In the genomic region with DNA sequence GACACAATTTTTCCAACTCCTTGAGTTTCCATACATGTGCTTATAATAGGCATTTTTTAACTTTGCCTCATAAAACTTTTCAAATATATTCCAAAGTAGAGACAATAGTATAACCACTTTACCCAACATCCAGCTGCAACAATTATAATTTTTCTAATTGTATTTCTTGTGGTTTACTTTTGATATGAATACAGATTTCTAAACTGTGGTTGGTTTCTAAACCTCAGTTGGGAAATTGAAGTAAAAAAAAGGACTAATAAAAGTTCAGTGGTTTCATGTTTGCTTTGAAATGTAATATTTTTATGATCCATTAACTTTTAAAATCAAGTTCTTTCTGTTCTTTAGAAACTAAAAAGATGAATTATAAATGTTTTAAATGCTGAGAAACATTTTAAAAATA, we compare ENCODE assay signal across 21 cellular contexts. TPM values are rescaled to one million over a fixed set of nuclear protein-coding genes. Genes with fewer than 3 reads are reported as not detected.
DNase-seq lines count a peak whose midpoint lies in the region; ATAC-seq, FAIRE-seq and TF ChIP-seq lines count a peak whose summit lies in the region.
"Had no signal": no experiment of that assay in that cellular context is flagged by ENCODE, and none has a peak within 500 bp of the region (broad histone marks: within the 10 kb centered on the region; RNA-seq: fewer than 3 reads in every experiment).

No MANE protein-coding gene starts in this region.

- H3K9ac ChIP-seq in kidney (ENCODE audit: low read length in 2 of 2) = no peak overlapping the region
- H3K9ac ChIP-seq: GM23248 had no signal

- H3K4me1 ChIP-seq in kidney (ENCODE audit: control insufficient read depth in 1 of 2, insufficient read depth in 1 of 2, low read depth in 1 of 2, low read length in 2 of 2) (peaks cover 16 to 25% of the 10 kb centered on the region in 2 donors), hepatocyte (ENCODE audit: insufficient read depth) (peaks cover 34% of the 10 kb centered on the region)
- H3K4me1 ChIP-seq: HAP-1 had no signal

- ATAC-seq in GM18498 (IDR thresholded peaks at IDR 0.05; ENCODE audit: unreplicated experiment) (no peak), HG02588 (IDR thresholded peaks at IDR 0.05; ENCODE audit: unreplicated experiment) (no peak)
- ATAC-seq: A549 had no signal

- no peaks in the 10 kb centered on the region for H3K9me2 ChIP-seq in hepatocyte (replicated peaks; ENCODE audit: insufficient read depth)

- H3K27ac ChIP-seq in VCaP (peak overlapping the region; percentile 94; the same call in 1 of the 2 replicates), kidney (ENCODE audit: low read depth in 2 of 2, low read length in 2 of 2) (no peak overlapping the region), hepatocyte (no peak overlapping the region)
- H3K27ac ChIP-seq: 22Rv1, A549, C4-2B, GM23248, HL-60 had no signal

- TF ChIP-seq CTCF in VCaP (conservative IDR thresholded peaks at IDR 0.05) (no peak), kidney (IDR thresholded peaks at IDR 0.05; ENCODE audit: borderline replicate concordance, extremely low read depth, insufficient read depth) (no peak), hepatocyte (IDR thresholded peaks at IDR 0.05; ENCODE audit: poor library complexity) (no peak)

- intact Hi-C loops in kidney (cut with DNase I) = no loop called here

- no peaks in the 10 kb centered on the region for H3K27me3 ChIP-seq in hepatocyte

- H3K4me3 ChIP-seq in kidney (ENCODE audit: low read length in 2 of 2) (no peak overlapping the region), hepatocyte (no peak overlapping the region)
- H3K4me3 ChIP-seq: A549, GM23248, HAP-1 had no signal

- H2AFZ ChIP-seq in hepatocyte = no peak overlapping the region
- H2AFZ ChIP-seq: GM23248 had no signal

- no peaks in the 10 kb centered on the region for H3K36me3 ChIP-seq in kidney (ENCODE audit: control insufficient read depth in 1 of 2, insufficient read depth in 2 of 2, low read length in 2 of 2)
- no peaks in the 10 kb centered on the region for H3K36me3 ChIP-seq in hepatocyte (replicated peaks; ENCODE audit: insufficient read depth, low read depth)
- H3K36me3 ChIP-seq: HAP-1 had no signal

- H3K4me2 ChIP-seq in hepatocyte = no peak overlapping the region
- H3K4me2 ChIP-seq: A549 had no signal

- no peaks in the 10 kb centered on the region for H4K20me1 ChIP-seq in hepatocyte (ENCODE audit: insufficient read depth, poor library complexity, severe bottlenecking)

- peak; percentile 11 for DNase-seq in NOMO-1 treated with DMSO at 0.1 percent for 48 hours (lab: John Stamatoyannopoulos, UW; ENCODE audit: unreplicated experiment)
- DNase-seq in NOMO-1 treated with dmso at 0.1 percent for 144 hours (lab: John Stamatoyannopoulos, UW; ENCODE audit: unreplicated experiment) = no peak
- no peak for DNase-seq in kidney
- no peak for DNase-seq in hepatocyte (ENCODE audit: low spot score)
- no peak for DNase-seq in GM19240 (ENCODE audit: insufficient read length, low spot score)
- DNase-seq: AML-193; Caco-2; CD4-positive, alpha-beta T cell; DMS153; DMS79; GF-D8; GM23248 had no signal

- H3K9me3 ChIP-seq in kidney (ENCODE audit: control insufficient read depth in 1 of 2, low read length in 2 of 2) (no peaks in the 10 kb centered on the region), hepatocyte (ENCODE audit: low read depth) (no peaks in the 10 kb centered on the region)
- H3K9me3 ChIP-seq: A549, Caco-2, HAP-1 had no signal

- H3K79me2 ChIP-seq in hepatocyte = peaks cover 51% of the 10 kb centered on the region

- peak; percentile 76 for FAIRE-seq in kidney (lab: Jason Lieb, UNC)
- FAIRE-seq: A549, GM12892 had no signal

RNA-seq across cellular contexts. Expression of a gene that starts 40.0 kb away (rescaled TPM):
- total RNA-seq in kidney = 25.0 TPM
- polyA plus RNA-seq in kidney (ENCODE audit: insufficient read depth, low read depth, low replicate concordance) = 5.9 TPM
- total RNA-seq in hepatocyte = 15.3 and 16.9 TPM in 2 replicates
- polyA plus RNA-seq in hepatocyte = 2.5 and 2.7 TPM in 2 replicates
- total RNA-seq: CD4-positive, alpha-beta T cell had no signal
